Comparison of ENCODE assay signal across 15 cellular contexts in genomic region chr15:52124270-52124878, GRCh38. TPM values are rescaled to one million over a fixed set of nuclear protein-coding genes. Genes with fewer than 3 reads are reported as not detected.
A peak's percentile ranks its signal among the peaks of the same experiment; 100 is the strongest.
DNase-seq lines count a peak whose midpoint lies in the region; ATAC-seq, FAIRE-seq and TF ChIP-seq lines count a peak whose summit lies in the region.
"Had no signal": no experiment of that assay in that cellular context is flagged by ENCODE, and none has a peak within 500 bp of the region (broad histone marks: within the 10 kb centered on the region; RNA-seq: fewer than 3 reads in every experiment).

No MANE protein-coding gene starts in this region.

- ATAC-seq in activated T-helper 17 cell treated with anti-CD3 and anti-CD28 coated beads, Interleukin-2, amount 50 U/mL, for 72 hours (replicated peaks), result peak; percentile 91
- ATAC-seq in stimulated activated memory B cell treated with anti-CD40 and anti-IgM and Interleukin-4, amounts not matched to agents 10 μg/mL and 1 μg/mL and 100 μg/mL, for 72 hours, result no peak

- H2AK5ac ChIP-seq in H9 (ENCODE audit: insufficient read length, low read length), result no peak overlapping the region

- no peaks in the 10 kb centered on the region; a peak in 2 of 7 replicates for H3K36me3 Mint-ChIP-seq in H9 (ENCODE audit: insufficient read depth in 1 of 3, low read depth in 3 of 3)
- peaks cover 42% of the 10 kb centered on the region for H3K36me3 Mint-ChIP-seq in activated T-helper 17 cell treated with anti-CD3 and anti-CD28 coated beads, Interleukin-2, amount 50 U/mL, for 72 hours (ENCODE audit: low read depth)
- peaks cover 22% of the 10 kb centered on the region for H3K36me3 Mint-ChIP-seq in stimulated activated memory B cell treated with anti-CD40 and anti-IgM and Interleukin-4, amounts not matched to agents 10 μg/mL and 1 μg/mL and 100 μg/mL, for 72 hours

- H3K9me3 Mint-ChIP-seq in H9, result no peaks in the 10 kb centered on the region
- no peaks in the 10 kb centered on the region for H3K9me3 Mint-ChIP-seq in activated T-helper 17 cell treated with anti-CD3 and anti-CD28 coated beads, Interleukin-2, amount 50 U/mL, for 72 hours
- no peaks in the 10 kb centered on the region for H3K9me3 Mint-ChIP-seq in stimulated activated memory B cell treated with anti-CD40 and anti-IgM and Interleukin-4, amounts not matched to agents 10 μg/mL and 1 μg/mL and 100 μg/mL, for 72 hours

- dilution Hi-C loops in keratinocyte (cut with MboI; ENCODE audit: extremely low pct_ligation_motif_present, low sequenced_read_pairs), result no loop called here

- peak overlapping the region; percentile 33 to 47 (median 41); a peak in 3 of 7 replicates for H3K27ac Mint-ChIP-seq in H9
- H3K27ac Mint-ChIP-seq in activated T-helper 17 cell treated with anti-CD3 and anti-CD28 coated beads, Interleukin-2, amount 50 U/mL, for 72 hours, result peak overlapping the region; percentile 44
- no peak overlapping the region for H3K27ac Mint-ChIP-seq in stimulated activated memory B cell treated with anti-CD40 and anti-IgM and Interleukin-4, amounts not matched to agents 10 μg/mL and 1 μg/mL and 100 μg/mL, for 72 hours

- no peak overlapping the region for H2BK15ac ChIP-seq in H9 (ENCODE audit: low read depth, low read length)

- no peak for TF ChIP-seq CTCF in AG10803 (conservative IDR thresholded peaks at IDR 0.05; ENCODE audit: low read length)
- TF ChIP-seq CTCF in H9 (conservative IDR thresholded peaks at IDR 0.05), result no peak
- TF ChIP-seq CTCF in keratinocyte (optimal IDR thresholded peaks at IDR 0.05 in 1 of 3, IDR thresholded peaks at IDR 0.05 in 1 of 3, conservative IDR thresholded peaks at IDR 0.05 in 1 of 3; ENCODE audit: extremely low read depth in 1 of 3, insufficient read depth in 2 of 3, low read length in 3 of 3), result no peak

- H3K9ac ChIP-seq in H9 (ENCODE audit: extremely low read depth, insufficient read length, low read length) (no peak overlapping the region), keratinocyte (ENCODE audit: control insufficient read depth, extremely low read depth, insufficient read depth, low read length) (no peak overlapping the region)

- WGBS in H9 (ENCODE audit: extremely low coverage, insufficient read length, low lambda C conversion rate), result no CpG with 5 or more reads among the region's 11 CpGs

- H3T11ph ChIP-seq in H9 (ENCODE audit: low read length), result no peak overlapping the region

- H3K9me1 ChIP-seq in keratinocyte (ENCODE audit: control insufficient read depth, extremely low read depth, insufficient read depth, low read length), result no peaks in the 10 kb centered on the region

- H3K4me3 ChIP-seq in AG10803 (ENCODE audit: low read length) (no peak overlapping the region), keratinocyte (ENCODE audit: control insufficient read depth in 2 of 3, extremely low read depth in 1 of 3, insufficient read depth in 2 of 3, low read depth in 1 of 3, low read length in 3 of 3) (peak overlapping the region in 1 of 3 experiments; percentile 0)
- H3K4me3 ChIP-seq: transverse colon had no signal

- no peak overlapping the region for H4K5ac ChIP-seq in H9 (ENCODE audit: insufficient read length, low read depth, low read length)

- H3K27ac ChIP-seq in H9 (ENCODE audit: insufficient read length, low read depth, low read length) (no peak overlapping the region), keratinocyte (ENCODE audit: control insufficient read depth, insufficient read depth, low read length) (peak overlapping the region; percentile 53)
- H3K27ac ChIP-seq: transverse colon had no signal

- H3K27me3 ChIP-seq in H9 (ENCODE audit: insufficient read depth, low read length), result no peaks in the 10 kb centered on the region
- no peaks in the 10 kb centered on the region for H3K27me3 ChIP-seq in keratinocyte (ENCODE audit: control insufficient read depth, extremely low read depth, insufficient read depth, low read length)
- H3K27me3 ChIP-seq: transverse colon had no signal

- no peak overlapping the region for H3K14ac ChIP-seq in H9 (ENCODE audit: insufficient read depth, low read length)

- no peak overlapping the region for H2BK12ac ChIP-seq in H9 (ENCODE audit: insufficient read length, low read depth, low read length)

- no peak overlapping the region for H3K4me3 Mint-ChIP-seq in H9
- no peak overlapping the region for H3K4me3 Mint-ChIP-seq in activated T-helper 17 cell treated with anti-CD3 and anti-CD28 coated beads, Interleukin-2, amount 50 U/mL, for 72 hours
- H3K4me3 Mint-ChIP-seq in stimulated activated memory B cell treated with anti-CD40 and anti-IgM and Interleukin-4, amounts not matched to agents 10 μg/mL and 1 μg/mL and 100 μg/mL, for 72 hours, result no peak overlapping the region

- H3K79me2 ChIP-seq in H9 (ENCODE audit: insufficient read depth, low read length) (no peaks in the 10 kb centered on the region), keratinocyte (ENCODE audit: control insufficient read depth, insufficient read depth, low read length) (no peaks in the 10 kb centered on the region)

- peaks cover 0 to 2% of the 10 kb centered on the region in 2 experiments for H3K36me3 ChIP-seq in keratinocyte (ENCODE audit: control insufficient read depth in 2 of 2, extremely low read depth in 1 of 2, insufficient read depth in 2 of 2, low read length in 2 of 2)
- H3K36me3 ChIP-seq: transverse colon had no signal

- no peaks in the 10 kb centered on the region for H3K9me3 ChIP-seq in H9 (ENCODE audit: control insufficient read depth, low read depth, low read length)
- no peaks in the 10 kb centered on the region for H3K9me3 ChIP-seq in keratinocyte (ENCODE audit: control insufficient read depth, low read depth, low read length)
- H3K9me3 ChIP-seq: transverse colon had no signal

- H2BK5ac ChIP-seq in H9 (ENCODE audit: insufficient read length, low read length), result no peak overlapping the region

- H3K4me1 ChIP-seq in H9 (ENCODE audit: insufficient read depth, low read length), result no peaks in the 10 kb centered on the region
- H3K4me1 ChIP-seq in keratinocyte (ENCODE audit: control insufficient read depth, extremely low read depth, insufficient read depth, low read length), result peaks cover 14% of the 10 kb centered on the region
- H3K4me1 ChIP-seq: transverse colon had no signal

- no peak overlapping the region for H2BK120ac ChIP-seq in H9 (ENCODE audit: low read depth, low read length, poor library complexity, severe bottlenecking)

- no peak overlapping the region for H2AFZ ChIP-seq in H9 (ENCODE audit: low read length)
- H2AFZ ChIP-seq in keratinocyte (ENCODE audit: control insufficient read depth, low read length), result peak overlapping the region; percentile 50

- H4K20me1 ChIP-seq in H9 (ENCODE audit: control insufficient read depth, insufficient read depth, insufficient read length) (peaks cover 2% of the 10 kb centered on the region), keratinocyte (ENCODE audit: control insufficient read depth, extremely low read depth, insufficient read depth, low read length) (no peaks in the 10 kb centered on the region)

- no peak overlapping the region for H4K8ac ChIP-seq in H9 (replicated peaks; ENCODE audit: insufficient read length, low read depth, low read length)

- DNase-seq in AG10803 (ENCODE audit: low read depth) (peak; percentile 48), H9 (no peak), keratinocyte (ENCODE audit: low read depth, low spot score) (no peak), middle frontal gyrus (ENCODE audit: extremely low spot score, low spot score) (no peak), NCI-H146 treated with DMSO at 0.1 percent for 48 hours (lab: John Stamatoyannopoulos, UW; ENCODE audit: unreplicated experiment) (no peak)
- DNase-seq in activated effector memory CD4-positive, alpha-beta T cell treated with Interleukin-2 at 50 U/mL for 16 hours, result no peak
- DNase-seq: activated CD8-positive, alpha-beta memory T cell treated with anti-CD3 and anti-CD28 coated beads, Interleukin-2, amount 50 U/mL, for 4 hours; DMS 273 treated with DMSO at 0.1 percent for 48 hours; NCI-H1092 treated with DMSO at 0.1 percent for 48 hours; retina; transverse colon had no signal

- no peak overlapping the region for H3K23ac ChIP-seq in H9 (ENCODE audit: insufficient read length, low read depth, low read length)

- no peak overlapping the region for H4K91ac ChIP-seq in H9 (ENCODE audit: insufficient read length, low read depth, low read length)

- no peaks in the 10 kb centered on the region for H3K23me2 ChIP-seq in H9 (ENCODE audit: insufficient read length, low read depth, low read length, poor library complexity, severe bottlenecking)

- no peaks in the 10 kb centered on the region for H3K27me3 Mint-ChIP-seq in H9 (ENCODE audit: low read depth)
- no peaks in the 10 kb centered on the region for H3K27me3 Mint-ChIP-seq in activated T-helper 17 cell treated with anti-CD3 and anti-CD28 coated beads, Interleukin-2, amount 50 U/mL, for 72 hours
- H3K27me3 Mint-ChIP-seq in stimulated activated memory B cell treated with anti-CD40 and anti-IgM and Interleukin-4, amounts not matched to agents 10 μg/mL and 1 μg/mL and 100 μg/mL, for 72 hours, result no peaks in the 10 kb centered on the region

- peak; percentile 99 for FAIRE-seq in keratinocyte (lab: Jason Lieb, UNC)
- FAIRE-seq: frontal cortex had no signal

- H3K4me2 ChIP-seq in H9 (ENCODE audit: insufficient read depth, insufficient read length, low read length) (no peak overlapping the region), keratinocyte (ENCODE audit: control insufficient read depth, extremely low read depth, insufficient read depth, low read depth, low read length) (peak overlapping the region; percentile 49)

- H3K18ac ChIP-seq in H9 (ENCODE audit: insufficient read length, low read depth, low read length), result no peak overlapping the region

- no peaks in the 10 kb centered on the region for H3K79me1 ChIP-seq in H9 (ENCODE audit: insufficient read depth, low read depth, low read length, poor library complexity, severe bottlenecking)

- H3K4me1 Mint-ChIP-seq in H9, result no peaks in the 10 kb centered on the region; a peak in 1 of 4 replicates
- no peaks in the 10 kb centered on the region for H3K4me1 Mint-ChIP-seq in activated T-helper 17 cell treated with anti-CD3 and anti-CD28 coated beads, Interleukin-2, amount 50 U/mL, for 72 hours
- no peaks in the 10 kb centered on the region for H3K4me1 Mint-ChIP-seq in stimulated activated memory B cell treated with anti-CD40 and anti-IgM and Interleukin-4, amounts not matched to agents 10 μg/mL and 1 μg/mL and 100 μg/mL, for 72 hours

- H3K56ac ChIP-seq in H9 (ENCODE audit: insufficient read length, low read depth, low read length), result no peak overlapping the region

- no peak overlapping the region for H3K4ac ChIP-seq in H9 (ENCODE audit: low read depth, low read length)

- H2BK20ac ChIP-seq in H9 (ENCODE audit: low read depth, low read length, poor library complexity, severe bottlenecking), result no peak overlapping the region

RNA-seq across cellular contexts. Expression of gene BCL2L10, which starts 11.8 kb away (rescaled TPM):
- not detected in 2 replicates for total RNA-seq in H9 (2021)
- not detected for total RNA-seq in activated T-helper 17 cell treated with anti-CD3 and anti-CD28 coated beads, Interleukin-2, amount 50 U/mL, for 72 hours
- 0.39 to 0.72 TPM (median 0.64 TPM) in 3 replicates for polyA plus RNA-seq in keratinocyte
- 0.57 TPM for polyA plus RNA-seq in keratinocyte (2011; ENCODE audit: low read depth)
- 0.79 and 0.90 TPM in 2 replicates for polyA plus RNA-seq in keratinocyte (2011; cell fraction: cytosol; rRNA removed)
- polyA plus RNA-seq in keratinocyte (2011; cell fraction: nucleus; rRNA removed), result 0.51 and 0.93 TPM in 2 replicates
- 0.38 and 0.44 TPM in 2 replicates for polyA plus RNA-seq in keratinocyte (2012; ENCODE audit: low replicate concordance)
- polyA minus RNA-seq in keratinocyte, result 0.23 TPM in 1 of 3 replicates, not detected in the others
- not detected for polyA minus RNA-seq in keratinocyte (2011; cell fraction: cytosol; rRNA and poly(A)+ RNA removed)
- polyA minus RNA-seq in keratinocyte (2011; cell fraction: nucleus; rRNA and poly(A)+ RNA removed), result not detected in 2 replicates
- total RNA-seq: cardiac septum had no signal
